Comparison of ENCODE assay signal across 8 cellular contexts in the genomic region with DNA sequence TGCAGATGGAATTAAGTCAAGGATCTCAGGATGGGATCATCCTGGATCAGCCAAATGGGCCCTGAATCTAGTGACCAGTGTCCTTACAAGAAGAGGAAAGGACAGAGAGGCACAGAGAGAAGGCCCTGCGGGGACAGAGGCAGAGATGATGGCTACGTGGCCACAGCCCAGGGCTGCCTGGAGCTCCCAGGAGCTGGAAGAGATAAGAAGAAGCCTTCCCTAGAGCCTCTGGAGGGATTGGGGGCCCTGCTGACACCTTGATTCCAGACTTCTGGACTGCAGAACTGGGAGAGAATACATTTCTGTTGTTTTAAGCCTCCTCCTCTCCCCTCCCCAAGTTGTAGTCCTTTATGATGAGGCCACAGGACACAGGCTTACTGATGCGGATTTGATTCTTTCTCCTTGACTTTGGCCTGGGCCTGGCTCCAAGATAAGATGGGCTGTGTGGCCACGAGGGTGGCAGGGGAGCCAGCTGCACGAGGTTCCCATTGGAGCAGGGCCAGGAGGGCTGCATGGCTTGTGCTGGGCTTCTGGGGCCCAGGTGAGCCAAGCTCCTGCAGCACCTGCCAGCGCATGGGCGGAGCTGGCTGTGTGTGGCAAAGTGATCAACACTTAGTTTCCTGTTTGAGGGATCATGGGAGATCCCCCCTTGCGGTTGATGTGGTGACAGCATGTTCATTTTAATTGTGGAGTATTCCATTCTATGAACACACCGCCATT.
DNase-seq lines count a peak whose midpoint lies in the region; ATAC-seq, FAIRE-seq and TF ChIP-seq lines count a peak whose summit lies in the region.
"Had no signal": no experiment of that assay in that cellular context is flagged by ENCODE, and none has a peak within 500 bp of the region (broad histone marks: within the 10 kb centered on the region; RNA-seq: fewer than 3 reads in every experiment).

No MANE protein-coding gene starts in this region.

- no peak; the same call in 2 of the 3 replicates for ATAC-seq in K562
- no peak for ATAC-seq in GM18867 (IDR thresholded peaks at IDR 0.05; ENCODE audit: unreplicated experiment)

- peak; percentile 23 for DNase-seq in MM.1S
- peak; percentile 47 for DNase-seq in activated CD4-positive, alpha-beta T cell treated with anti-CD3 and anti-CD28 coated beads, Interleukin-2, amount 10 ng/mL, durations not matched to agents 7 days and 5 days
- peak in 1 of 4 experiments; percentile 26 for DNase-seq in K562 (ENCODE audit: extremely low read depth in 1 of 4, low spot score in 3 of 4)
- peak; percentile 21 for DNase-seq in stimulated activated CD8-positive, alpha-beta memory T cell treated with anti-CD3 and anti-CD28 coated beads, Interleukin-12 subunit alpha, Interleukin-12 subunit beta, amount 100 ng/mL, for 1 hour (ENCODE audit: low read depth)
- DNase-seq in MCF 10A (ENCODE audit: unreplicated experiment), result no peak
- no peak for DNase-seq in GM13976 (ENCODE audit: low spot score)
- DNase-seq: NCI-H446 had no signal

- TF ChIP-seq CTCF in MM.1S (IDR thresholded peaks at IDR 0.05; ENCODE audit: low read length) (no peak), K562 (IDR thresholded peaks at IDR 0.05 in 2 of 3, conservative IDR thresholded peaks at IDR 0.05 in 1 of 3; ENCODE audit: insufficient read depth in 2 of 3, low read depth in 1 of 3, low read length in 3 of 3) (0 out of 6 replicates have a peak, but pooled peaks of 1 of the 3 experiments have one; percentile 16), MCF 10A (IDR thresholded peaks at IDR 0.05; ENCODE audit: unreplicated experiment) (no peak), GM13976 (IDR thresholded peaks at IDR 0.05; ENCODE audit: borderline replicate concordance, control extremely low read depth, extremely low read depth, insufficient read depth, missing control alignments) (no peak)

- peaks cover 12% of the 10 kb centered on the region for H3K4me1 Mint-ChIP-seq in activated CD4-positive, alpha-beta T cell treated with anti-CD3 and anti-CD28 coated beads, Interleukin-2, amount 10 ng/mL, durations not matched to agents 7 days and 5 days
- no peaks in the 10 kb centered on the region for H3K4me1 Mint-ChIP-seq in MCF 10A (ENCODE audit: insufficient read depth, unreplicated experiment)

- H3K36me3 ChIP-seq in MM.1S (replicated peaks; ENCODE audit: insufficient read depth, low read length) (no peaks in the 10 kb centered on the region), K562 (ENCODE audit: control insufficient read depth, insufficient read depth, low read length) (no peaks in the 10 kb centered on the region)

- BruUV-seq in K562 (replicated peaks; lab: Mats Ljungman, UMichigan) (no TSS peak), MCF 10A (replicated peaks; lab: Mats Ljungman, UMichigan) (no TSS peak)

- H4K20me1 ChIP-seq in MM.1S (ENCODE audit: insufficient read depth, low read length), result no peaks in the 10 kb centered on the region
- H4K20me1 ChIP-seq in K562 (replicated peaks; ENCODE audit: control insufficient read depth, insufficient read depth, low read length), result peaks cover 9% of the 10 kb centered on the region; the same call in 1 of the 2 replicates

- H3K9me3 Mint-ChIP-seq in activated CD4-positive, alpha-beta T cell treated with anti-CD3 and anti-CD28 coated beads, Interleukin-2, amount 10 ng/mL, durations not matched to agents 7 days and 5 days, result no peaks in the 10 kb centered on the region
- H3K9me3 Mint-ChIP-seq in MCF 10A (ENCODE audit: unreplicated experiment), result no peaks in the 10 kb centered on the region

- H3K4me3 ChIP-seq in MM.1S (ENCODE audit: low read length) (no peak overlapping the region), K562 (no peak overlapping the region)

- POLR2A ChIA-PET in activated CD4-positive, alpha-beta T cell treated with anti-CD3 and anti-CD28 coated beads, Interleukin-2, amount 10 ng/mL, durations not matched to agents 7 days and 5 days (lab: Charles Lee), result no interaction called here
- POLR2A ChIA-PET in K562 (lab: Yijun Ruan, JAX), result interaction anchor here (0.6 to 1.1 kb wide), 5 partner anchors 16 to 500 kb away, joined by 3 to 4 read pairs (median 3); no protein-coding TSS in a partner anchor
- POLR2A ChIA-PET in MCF 10A (lab: Yijun Ruan, JAX), result interaction anchor here (0.7 kb wide), 1 partner anchor 733 kb away, joined by 3 read pairs; no protein-coding TSS in a partner anchor

- H3K27me3 ChIP-seq in MM.1S (replicated peaks; ENCODE audit: insufficient read depth, low read length), result peaks cover 65% of the 10 kb centered on the region
- peaks cover 13 to 65% of the 10 kb centered on the region in 2 experiments for H3K27me3 ChIP-seq in K562 (ENCODE audit: control insufficient read depth in 2 of 2, insufficient read depth in 2 of 2, low read length in 2 of 2)

- H3K79me2 ChIP-seq in MM.1S (ENCODE audit: low read length) (no peaks in the 10 kb centered on the region), K562 (ENCODE audit: control insufficient read depth, insufficient read depth, low read length) (no peaks in the 10 kb centered on the region)

- TF ChIP-seq EP300 in K562 (IDR thresholded peaks at IDR 0.05; ENCODE audit: low read length), result no peak

- H3K4me1 ChIP-seq in MM.1S (ENCODE audit: low read length) (no peaks in the 10 kb centered on the region), K562 (replicated peaks in 1 of 2; ENCODE audit: control insufficient read depth in 2 of 2, insufficient read depth in 2 of 2, low read length in 2 of 2) (no peaks in the 10 kb centered on the region; a peak in 2 of 5 replicates)

- H3K9me3 ChIP-seq in MM.1S (replicated peaks; ENCODE audit: insufficient read depth, low read length) (no peaks in the 10 kb centered on the region), K562 (replicated peaks; ENCODE audit: control insufficient read depth, insufficient read depth, low read depth, low read length) (no peaks in the 10 kb centered on the region)

- H3F3A ChIP-seq in MM.1S (ENCODE audit: insufficient read depth, low read length), result no peaks in the 10 kb centered on the region

- H3K4me2 ChIP-seq in MM.1S (ENCODE audit: low read depth, low read length) (no peak overlapping the region), K562 (ENCODE audit: insufficient read depth, low read length) (no peak overlapping the region)

- no peak overlapping the region for H3K27ac Mint-ChIP-seq in activated CD4-positive, alpha-beta T cell treated with anti-CD3 and anti-CD28 coated beads, Interleukin-2, amount 10 ng/mL, durations not matched to agents 7 days and 5 days
- no peak overlapping the region for H3K27ac Mint-ChIP-seq in MCF 10A (ENCODE audit: low read depth, unreplicated experiment)

- CTCF ChIA-PET in activated CD4-positive, alpha-beta T cell treated with anti-CD3 and anti-CD28 coated beads, Interleukin-2, amount 10 ng/mL, durations not matched to agents 7 days and 5 days (lab: Charles Lee), result interaction anchor here (1.0 kb wide), 1 partner anchor 16 kb away, joined by 3 read pairs; no protein-coding TSS in a partner anchor
- CTCF ChIA-PET in K562 (lab: Yijun Ruan, JAX; ENCODE audit: low intra/inter-chr PET ratio), result no interaction called here
- CTCF ChIA-PET in MCF 10A (lab: Yijun Ruan, JAX), result interaction anchor here (0.7 to 0.8 kb wide), 2 partner anchors 472 to 476 kb away, joined by 3 read pairs; no protein-coding TSS in a partner anchor

- no peak for TF ChIP-seq RAD21 in K562 (CRISPR knock-in tag; conservative IDR thresholded peaks at IDR 0.05 in 1 of 2, IDR thresholded peaks at IDR 0.05 in 1 of 2)

- intact Hi-C loops in K562 (cut with micrococcal nuclease) (loop anchor here (10.0 kb wide), 1 partner anchor 470 kb away; a partner anchor contains a TSS), MCF 10A (cut with micrococcal nuclease) (no loop called here)

- peaks cover 23% of the 10 kb centered on the region for H3K27me3 Mint-ChIP-seq in activated CD4-positive, alpha-beta T cell treated with anti-CD3 and anti-CD28 coated beads, Interleukin-2, amount 10 ng/mL, durations not matched to agents 7 days and 5 days
- H3K27me3 Mint-ChIP-seq in MCF 10A (ENCODE audit: insufficient read depth, unreplicated experiment), result peaks cover 92% of the 10 kb centered on the region

- in situ Hi-C loops in K562 (cut with MboI), result loop anchor here (10.0 kb wide), 1 partner anchor 470 kb away; a partner anchor contains a TSS
- in situ Hi-C loops in GM13976 (cut with MboI; ENCODE audit: low sequenced_read_pairs, unreplicated experiment), result no loop called here

- FAIRE-seq in K562 (lab: Jason Lieb, UNC), result no peak

- H3K4me3 Mint-ChIP-seq in activated CD4-positive, alpha-beta T cell treated with anti-CD3 and anti-CD28 coated beads, Interleukin-2, amount 10 ng/mL, durations not matched to agents 7 days and 5 days, result no peak overlapping the region
- H3K4me3 Mint-ChIP-seq in MCF 10A (ENCODE audit: unreplicated experiment), result no peak overlapping the region

- H3K36me3 Mint-ChIP-seq in activated CD4-positive, alpha-beta T cell treated with anti-CD3 and anti-CD28 coated beads, Interleukin-2, amount 10 ng/mL, durations not matched to agents 7 days and 5 days (ENCODE audit: low read depth), result no peaks in the 10 kb centered on the region
- H3K36me3 Mint-ChIP-seq in MCF 10A (ENCODE audit: insufficient read depth, unreplicated experiment), result no peaks in the 10 kb centered on the region

- H3K9me1 ChIP-seq in K562 (ENCODE audit: control insufficient read depth, insufficient read depth, low read length), result peaks cover 2% of the 10 kb centered on the region

- H2AFZ ChIP-seq in MM.1S (ENCODE audit: low read length) (no peak overlapping the region), K562 (ENCODE audit: low read depth, low read length) (no peak overlapping the region)

- no peak for TF ChIP-seq POLR2A in K562 (conservative IDR thresholded peaks at IDR 0.05)

- no peaks in the 10 kb centered on the region for H3K9me2 ChIP-seq in MM.1S (replicated peaks; ENCODE audit: insufficient read depth, low read length)

- H3K9ac ChIP-seq in MM.1S (ENCODE audit: low read length) (no peak overlapping the region), K562 (ENCODE audit: insufficient read depth in 1 of 2, low read depth in 2 of 2, low read length in 2 of 2) (no peak overlapping the region)

- 7% methylated on average over 7 of the region's 9 CpGs for WGBS in K562 (ENCODE audit: insufficient coverage, low coverage, missing lambda C conversion rate)

- H3K27ac ChIP-seq in MM.1S (ENCODE audit: low read length) (no peak overlapping the region), K562 (ENCODE audit: extremely low read depth, low read depth, low read length) (no peak overlapping the region)

TF ChIP-seq in K562, 482 proteins besides CTCF, POLR2A, EP300 and RAD21 (continues in another document):
- TF ChIP-seq SIRT6 (IDR thresholded peaks at IDR 0.05; ENCODE audit: low read depth, low read length), result no peak
- TF ChIP-seq NRF1 (conservative IDR thresholded peaks at IDR 0.05 in 1 of 2, IDR thresholded peaks at IDR 0.05 in 1 of 2), result peak; percentile 28 to 40; a peak in 2 of 4 replicates
- no peak for TF ChIP-seq NCOA1 (IDR thresholded peaks at IDR 0.05; ENCODE audit: low read depth)
- TF ChIP-seq DPF2 (IDR thresholded peaks at IDR 0.05), result no peak

Comparison
In these comparisons a context has a peak if more than half of its experiments do, and no peak if none do; other contexts are left out.
1. DNase-seq: peak in MM.1S (single experiment), activated CD4-positive, alpha-beta T cell treated with anti-CD3 and anti-CD28 coated beads, Interleukin-2, amount 10 ng/mL, durations not matched to agents 7 days and 5 days (single experiment) and stimulated activated CD8-positive, alpha-beta memory T cell treated with anti-CD3 and anti-CD28 coated beads, Interleukin-12 subunit alpha, Interleukin-12 subunit beta, amount 100 ng/mL, for 1 hour (single experiment); none in MCF 10A (single experiment) and GM13976 (single experiment).